ENCODE assay signal across 11 cellular contexts in genomic region chr1:153538315-153538821, GRCh38. TPM values are rescaled to one million over a fixed set of nuclear protein-coding genes. Genes with fewer than 3 reads are reported as not detected.
DNase-seq lines count a peak whose midpoint lies in the region; ATAC-seq, FAIRE-seq and TF ChIP-seq lines count a peak whose summit lies in the region.
"Had no signal": no experiment of that assay in that cellular context is flagged by ENCODE, and none has a peak within 500 bp of the region (broad histone marks: within the 10 kb centered on the region; RNA-seq: fewer than 3 reads in every experiment).

No MANE protein-coding gene starts in this region.

- H3K4me3 ChIP-seq in GM12878, result no peak overlapping the region
- no peak overlapping the region for H3K4me3 ChIP-seq in naive thymus-derived CD4-positive, alpha-beta T cell (ENCODE audit: low read length)
- H3K4me3 ChIP-seq: ascending aorta had no signal

- no TSS peak for BruUV-seq in GM12878 (replicated peaks; lab: Mats Ljungman, UMichigan)

- H4K20me1 ChIP-seq in GM12878 (ENCODE audit: control insufficient read depth, insufficient read depth), result no peaks in the 10 kb centered on the region

- TF ChIP-seq CTCF in GM12878 (IDR thresholded peaks at IDR 0.05 in 2 of 3, conservative IDR thresholded peaks at IDR 0.05 in 1 of 3; ENCODE audit: control insufficient read depth in 2 of 3, extremely low read depth in 1 of 3, insufficient read depth in 1 of 3, low read depth in 3 of 3, low read length in 3 of 3), result no peak

- DNase-seq in G401 (ENCODE audit: low spot score) (peak; percentile 67), NCI-H2107 (lab: John Stamatoyannopoulos, UW) (peak; percentile 42), GM12878 (ENCODE audit: low read depth, low spot score) (no peak), DMS114 treated with DMSO at 0.1 percent for 48 hours (lab: John Stamatoyannopoulos, UW; ENCODE audit: unreplicated experiment) (no peak)
- no peak for DNase-seq in naive thymus-derived CD4-positive, alpha-beta T cell
- no peak for DNase-seq in stimulated activated CD4-positive, alpha-beta T cell treated with anti-CD3 and anti-CD28 coated beads, Interleukin-4, amount 100 ng/mL, for 1 hour
- DNase-seq in stimulated activated CD4-positive, alpha-beta T cell treated with anti-CD3 and anti-CD28 coated beads, Interleukin-12 subunit alpha, Interleukin-12 subunit beta, amount 100 ng/mL, for 4 hours, result no peak

- H3K36me3 ChIP-seq in GM12878 (ENCODE audit: control insufficient read depth in 2 of 2, insufficient read depth in 2 of 2, low read length in 1 of 2), result no peaks in the 10 kb centered on the region
- H3K36me3 ChIP-seq in naive thymus-derived CD4-positive, alpha-beta T cell (ENCODE audit: control insufficient read depth in 2 of 3, insufficient read depth in 3 of 3, low read length in 3 of 3), result peaks cover 0 to 9% (median 5%) of the 10 kb centered on the region in 3 experiments
- H3K36me3 ChIP-seq: ascending aorta had no signal

- 52% methylated on average over 6 of the region's 6 CpGs for WGBS in GM12878 (ENCODE audit: insufficient coverage, insufficient replicate concordance, low lambda C conversion rate, missing lambda C conversion rate)

- no peaks in the 10 kb centered on the region for H3K9me3 ChIP-seq in GM12878 (replicated peaks; ENCODE audit: control insufficient read depth, insufficient read depth, low read length)
- H3K9me3 ChIP-seq in naive thymus-derived CD4-positive, alpha-beta T cell (ENCODE audit: control insufficient read depth in 2 of 3, low read length in 3 of 3), result no peaks in the 10 kb centered on the region
- H3K9me3 ChIP-seq: ascending aorta had no signal

- POLR2A ChIA-PET in GM12878 (lab: Charles Lee), result no interaction called here
- POLR2A ChIA-PET in naive thymus-derived CD4-positive, alpha-beta T cell (lab: Charles Lee), result interaction anchor here (0.6 to 0.7 kb wide), 2 partner anchors 28 to 95 kb away, joined by 3 read pairs; partner anchors contain the start of gene CHTOP

- H3K4me3 Mint-ChIP-seq in naive thymus-derived CD4-positive, alpha-beta T cell, result peak overlapping the region in 7 of 10 donors; percentile 4 to 45 (median 16)

- TF ChIP-seq EP300 in GM12878 (IDR thresholded peaks at IDR 0.05; ENCODE audit: borderline replicate concordance in 1 of 2, control insufficient read depth in 1 of 2, low read depth in 2 of 2, low read length in 2 of 2), result no peak

- no peaks in the 10 kb centered on the region; the same call in 1 of the 2 replicates for H3K79me2 ChIP-seq in GM12878 (ENCODE audit: control insufficient read depth, insufficient read depth, low read length)

- H3K27ac Mint-ChIP-seq in naive thymus-derived CD4-positive, alpha-beta T cell, result peak overlapping the region in 8 of 9 donors; percentile 8 to 99 (median 96)

- CTCF ChIA-PET in GM12878 (lab: Yijun Ruan, JAX), result interaction anchor here (1.0 to 8.6 kb wide), 2 partner anchors 9 to 33 kb away, joined by 3 to 216 read pairs; no protein-coding TSS in a partner anchor
- CTCF ChIA-PET in naive thymus-derived CD4-positive, alpha-beta T cell (lab: Charles Lee), result interaction anchor here (0.6 to 3.8 kb wide), 2 partner anchors 30 to 229 kb away, joined by 3 to 14 read pairs; no protein-coding TSS in a partner anchor

- peaks cover 22% of the 10 kb centered on the region for H3K4me1 ChIP-seq in GM12878 (ENCODE audit: control insufficient read depth, insufficient read depth, low read length)
- H3K4me1 ChIP-seq in naive thymus-derived CD4-positive, alpha-beta T cell (ENCODE audit: control insufficient read depth in 2 of 2, insufficient read depth in 2 of 2, low read length in 2 of 2), result peaks cover 71 to 72% of the 10 kb centered on the region in 2 donors

- RAD21 ChIA-PET in GM12878 (lab: Charles Lee; ENCODE audit: unreplicated experiment), result no interaction called here

- no peaks in the 10 kb centered on the region for H3K9me3 Mint-ChIP-seq in naive thymus-derived CD4-positive, alpha-beta T cell

- in situ Hi-C loops in G401 (cut with HindIII; ENCODE audit: low sequenced_read_pairs), result no loop called here
- in situ Hi-C loops in GM12878 (cut with MboI), result no loop called here

- FAIRE-seq in GM12878 (lab: Jason Lieb, UNC), result no peak

- H3K27me3 Mint-ChIP-seq in naive thymus-derived CD4-positive, alpha-beta T cell, result no peaks in the 10 kb centered on the region

- ATAC-seq in GM12878, result no peak
- ATAC-seq in naive thymus-derived CD4-positive, alpha-beta T cell, result no peak
- no peak for ATAC-seq in GM19455 (IDR thresholded peaks at IDR 0.05; ENCODE audit: unreplicated experiment)

- H3K4me2 ChIP-seq in GM12878 (ENCODE audit: control insufficient read depth, insufficient read depth), result no peak overlapping the region

- peaks cover 5 to 42% (median 11%) of the 10 kb centered on the region in 5 donors for H3K36me3 Mint-ChIP-seq in naive thymus-derived CD4-positive, alpha-beta T cell

- intact Hi-C loops in GM12878 (cut with micrococcal nuclease; ENCODE audit: unreplicated experiment), result no loop called here
- intact Hi-C loops in naive thymus-derived CD4-positive, alpha-beta T cell (cut with micrococcal nuclease), result loop anchor here (5.0 to 10.0 kb wide), 3 partner anchors 119 to 456 kb away; partner anchors contain the start of genes CREB3L4 (in 1 of the 2), RPS27 (in 1 of the 2), SLC39A1 (in 1 of the 2) and SNAPIN (in 1 of the 2)

- no peak overlapping the region for H2AFZ ChIP-seq in GM12878 (ENCODE audit: control insufficient read depth, low read depth, low read length)

- TF ChIP-seq RAD21 in GM12878 (IDR thresholded peaks at IDR 0.05; ENCODE audit: insufficient read depth, low read depth, low read length), result no peak

- SMC1A ChIA-PET in GM12878 (lab: Charles Lee; ENCODE audit: uncharacterized antibody, unreplicated experiment), result interaction anchor here (1.2 kb wide), 1 partner anchor 13 kb away, joined by 4 read pairs; no protein-coding TSS in a partner anchor

- H3K9ac ChIP-seq in GM12878 (ENCODE audit: control insufficient read depth, insufficient read depth, low read length), result no peak overlapping the region

- peaks cover 64 to 88% (median 83%) of the 10 kb centered on the region in 7 donors for H3K4me1 Mint-ChIP-seq in naive thymus-derived CD4-positive, alpha-beta T cell

- no peaks in the 10 kb centered on the region for H3K27me3 ChIP-seq in GM12878 (replicated peaks in 1 of 2; ENCODE audit: control insufficient read depth in 2 of 2, insufficient read depth in 2 of 2, low read length in 1 of 2)
- H3K27me3 ChIP-seq in naive thymus-derived CD4-positive, alpha-beta T cell (ENCODE audit: control insufficient read depth in 2 of 2, insufficient read depth in 2 of 2, low read length in 2 of 2), result no peaks in the 10 kb centered on the region
- H3K27me3 ChIP-seq: ascending aorta had no signal

- H3K27ac ChIP-seq in GM12878 (ENCODE audit: control insufficient read depth, insufficient read depth), result no peak overlapping the region
- H3K27ac ChIP-seq in naive thymus-derived CD4-positive, alpha-beta T cell (ENCODE audit: low read depth, low read length), result no peak overlapping the region

- no peak for TF ChIP-seq POLR2A in GM12878 (IDR thresholded peaks at IDR 0.05; ENCODE audit: low read depth, low read length)

RNA-seq across cellular contexts. Expression of gene S100A5, which starts 2.4 kb away (rescaled TPM):
- 1.5 and 15.4 TPM in 2 replicates for total RNA-seq in G401 (2014; rRNA removed; shearing (Covaris generic))
- not detected in 2 replicates for total RNA-seq in GM12878 (2013; cell fraction: nucleolus; rRNA removed)
- total RNA-seq in GM12878 (2014; rRNA removed) (not detected in 2 replicates), GM12878 (2014; rRNA removed; fragmentation: Illumina TruSeq; extraction: Trizol) (0.63 TPM in 1 of 2 replicates, not detected in the other), GM12878 (2021) (0.45 and 0.49 TPM in 2 replicates)
- polyA plus RNA-seq in GM12878 (2011; ENCODE audit: low read depth), result not detected
- polyA plus RNA-seq in GM12878 (2011; rRNA removed) (not detected in 2 replicates), GM12878 (2014; fragmentation: Illumina TruSeq; extraction: Trizol) (not detected in 2 replicates), GM12878 (2014; fragmentation: Nextera tagmentation; extraction: Ambion mirVana) (under 1 TPM; 0.47 to 0.75 TPM), GM12878 (2014; rRNA removed) (0.28 TPM in 1 of 2 replicates, not detected in the other), GM12878 (2016; fragmentation: Nextera tagmentation; extraction: Ambion mirVana) (not detected)
- 0.22 TPM in 1 of 2 replicates, not detected in the other for polyA plus RNA-seq in GM12878 (2011; cell fraction: cytosol; rRNA removed)
- polyA plus RNA-seq in GM12878 (2011; cell fraction: nucleus; rRNA removed), result not detected in 2 replicates
- 0.83 TPM in 1 of 2 replicates, not detected in the other for polyA plus RNA-seq in GM12878 (2012)
- not detected in 2 replicates for polyA minus RNA-seq in GM12878 (2011; rRNA and poly(A)+ RNA removed)
- not detected in 2 replicates for polyA minus RNA-seq in GM12878 (2011; cell fraction: cytosol; rRNA and poly(A)+ RNA removed)
- not detected in 2 replicates for polyA minus RNA-seq in GM12878 (2011; cell fraction: nucleus; rRNA and poly(A)+ RNA removed)
- 1 to 10 TPM in 2 of 5 experiments, under 1 TPM in 1, not detected in 2; 0.78 to 2.0 (median 1.2) TPM for total RNA-seq in naive thymus-derived CD4-positive, alpha-beta T cell
- 1 to 10 TPM in 1 of 2 donors, under 1 TPM in 1; 0.91 to 1.5 TPM for polyA plus RNA-seq in naive thymus-derived CD4-positive, alpha-beta T cell
- total RNA-seq: ascending aorta, liver, SK-MEL-5 had no signal
- polyA plus RNA-seq: liver had no signal

RNA-seq across cellular contexts. Expression of gene S100A6, which starts 2.6 kb away (rescaled TPM):
- 308 and 563 TPM in 2 replicates for total RNA-seq in G401 (2014; rRNA removed; shearing (Covaris generic))
- 1.7 and 5.0 TPM in 2 replicates for total RNA-seq in GM12878 (2013; cell fraction: nucleolus; rRNA removed)
- total RNA-seq in GM12878 (2014; rRNA removed), result 44.6 and 48.4 TPM in 2 replicates
- total RNA-seq in GM12878 (2014; rRNA removed; fragmentation: Illumina TruSeq; extraction: Trizol), result 45.7 and 46.9 TPM in 2 replicates
- total RNA-seq in GM12878 (2021), result 54.6 and 55.4 TPM in 2 replicates
- polyA plus RNA-seq in GM12878 (2011; ENCODE audit: low read depth), result 8.1 TPM
- 5.3 and 7.2 TPM in 2 replicates for polyA plus RNA-seq in GM12878 (2011; rRNA removed)
- polyA plus RNA-seq in GM12878 (2011; cell fraction: cytosol; rRNA removed), result 6.2 and 11.8 TPM in 2 replicates
- polyA plus RNA-seq in GM12878 (2011; cell fraction: nucleus; rRNA removed), result 2.4 and 9.4 TPM in 2 replicates
- 11.8 and 23.8 TPM in 2 replicates for polyA plus RNA-seq in GM12878 (2012)
- polyA plus RNA-seq in GM12878 (2014; fragmentation: Illumina TruSeq; extraction: Trizol), result 10.5 and 15.0 TPM in 2 replicates
- polyA plus RNA-seq in GM12878 (2014; fragmentation: Nextera tagmentation; extraction: Ambion mirVana), result 100 to 1,000 TPM; 109 to 121 TPM
- polyA plus RNA-seq in GM12878 (2014; rRNA removed), result 59.1 and 60.2 TPM in 2 replicates
- 10 to 100 TPM; 28.8 to 32.3 TPM for polyA plus RNA-seq in GM12878 (2016; fragmentation: Nextera tagmentation; extraction: Ambion mirVana)
- polyA minus RNA-seq in GM12878 (2011; rRNA and poly(A)+ RNA removed), result 3.4 and 7.7 TPM in 2 replicates
- 33.4 and 45.6 TPM in 2 replicates for polyA minus RNA-seq in GM12878 (2011; cell fraction: cytosol; rRNA and poly(A)+ RNA removed)
- 7.1 and 7.4 TPM in 2 replicates for polyA minus RNA-seq in GM12878 (2011; cell fraction: nucleus; rRNA and poly(A)+ RNA removed)
- 100 to 1,000 TPM; 178 to 433 (median 201) TPM for total RNA-seq in naive thymus-derived CD4-positive, alpha-beta T cell
- 100 to 1,000 TPM; 424 to 568 TPM for polyA plus RNA-seq in naive thymus-derived CD4-positive, alpha-beta T cell

RNA-seq across cellular contexts. Expression of gene S100A4, which starts 7.2 kb away (rescaled TPM):
- 452 and 453 TPM in 2 replicates for total RNA-seq in G401 (2014; rRNA removed; shearing (Covaris generic))
- total RNA-seq in GM12878 (2013; cell fraction: nucleolus; rRNA removed), result 3.0 and 3.6 TPM in 2 replicates
- total RNA-seq in GM12878 (2014; rRNA removed) (19.9 and 25.9 TPM in 2 replicates), GM12878 (2014; rRNA removed; fragmentation: Illumina TruSeq; extraction: Trizol) (26.2 and 30.4 TPM in 2 replicates), GM12878 (2021) (29.5 and 34.0 TPM in 2 replicates)
- polyA plus RNA-seq in GM12878 (2011; ENCODE audit: low read depth), result 13.4 TPM
- polyA plus RNA-seq in GM12878 (2011; rRNA removed) (10.3 and 14.2 TPM in 2 replicates), GM12878 (2014; fragmentation: Illumina TruSeq; extraction: Trizol) (26.2 and 28.4 TPM in 2 replicates), GM12878 (2014; fragmentation: Nextera tagmentation; extraction: Ambion mirVana) (100 to 1,000 TPM in 1 of 2 experiments, 10 to 100 TPM in 1; 73.9 to 104 TPM), GM12878 (2014; rRNA removed) (43.8 and 45.8 TPM in 2 replicates), GM12878 (2016; fragmentation: Nextera tagmentation; extraction: Ambion mirVana) (1 to 10 TPM; 4.3 to 9.9 TPM)
- polyA plus RNA-seq in GM12878 (2011; cell fraction: cytosol; rRNA removed), result 15.2 and 20.3 TPM in 2 replicates
- 6.0 and 9.9 TPM in 2 replicates for polyA plus RNA-seq in GM12878 (2011; cell fraction: nucleus; rRNA removed)
- polyA plus RNA-seq in GM12878 (2012), result 7.0 and 13.3 TPM in 2 replicates
- polyA minus RNA-seq in GM12878 (2011; rRNA and poly(A)+ RNA removed), result 2.9 and 9.0 TPM in 2 replicates
- 9.4 and 9.9 TPM in 2 replicates for polyA minus RNA-seq in GM12878 (2011; cell fraction: cytosol; rRNA and poly(A)+ RNA removed)
- polyA minus RNA-seq in GM12878 (2011; cell fraction: nucleus; rRNA and poly(A)+ RNA removed), result 1.5 and 1.7 TPM in 2 replicates
- total RNA-seq in naive thymus-derived CD4-positive, alpha-beta T cell, result 100 to 1,000 TPM in 3 of 5 experiments, 10 to 100 TPM in 2; 54.0 to 766 (median 204) TPM
- 100 to 1,000 TPM; 259 to 359 TPM for polyA plus RNA-seq in naive thymus-derived CD4-positive, alpha-beta T cell
- total RNA-seq: SK-MEL-5 had no signal

RNA-seq across cellular contexts. Expression of gene S100A3, which starts 10.7 kb away (rescaled TPM):
- total RNA-seq in G401 (2014; rRNA removed; shearing (Covaris generic)), result 0.37 and 4.3 TPM in 2 replicates
- total RNA-seq in GM12878 (2013; cell fraction: nucleolus; rRNA removed), result not detected in 2 replicates
- total RNA-seq in GM12878 (2014; rRNA removed) (not detected in 2 replicates), GM12878 (2014; rRNA removed; fragmentation: Illumina TruSeq; extraction: Trizol) (not detected in 2 replicates), GM12878 (2021) (0.29 TPM in 1 of 2 replicates, not detected in the other)
- polyA plus RNA-seq in GM12878 (2011; ENCODE audit: low read depth), result not detected
- polyA plus RNA-seq in GM12878 (2011; rRNA removed) (0.32 and 0.45 TPM in 2 replicates), GM12878 (2014; fragmentation: Illumina TruSeq; extraction: Trizol) (not detected in 2 replicates), GM12878 (2014; fragmentation: Nextera tagmentation; extraction: Ambion mirVana) (not detected), GM12878 (2014; rRNA removed) (0.32 TPM in 1 of 2 replicates, not detected in the other), GM12878 (2016; fragmentation: Nextera tagmentation; extraction: Ambion mirVana) (not detected)
- 0.39 and 0.57 TPM in 2 replicates for polyA plus RNA-seq in GM12878 (2011; cell fraction: cytosol; rRNA removed)
- not detected in 2 replicates for polyA plus RNA-seq in GM12878 (2011; cell fraction: nucleus; rRNA removed)
- not detected in 2 replicates for polyA plus RNA-seq in GM12878 (2012)
- polyA minus RNA-seq in GM12878 (2011; rRNA and poly(A)+ RNA removed), result 1.2 TPM in 1 of 2 replicates, not detected in the other
- polyA minus RNA-seq in GM12878 (2011; cell fraction: cytosol; rRNA and poly(A)+ RNA removed), result not detected in 2 replicates
- not detected in 2 replicates for polyA minus RNA-seq in GM12878 (2011; cell fraction: nucleus; rRNA and poly(A)+ RNA removed)
- not detected for total RNA-seq in naive thymus-derived CD4-positive, alpha-beta T cell
- polyA plus RNA-seq in naive thymus-derived CD4-positive, alpha-beta T cell, result not detected
- total RNA-seq: ascending aorta, liver had no signal
- polyA plus RNA-seq: liver had no signal

RNA-seq across cellular contexts. Expression of gene S100A2, which starts 27.3 kb away (rescaled TPM):
- total RNA-seq in G401 (2014; rRNA removed; shearing (Covaris generic)), result 10.6 and 10.8 TPM in 2 replicates
- total RNA-seq in GM12878 (2013; cell fraction: nucleolus; rRNA removed), result 1.3 TPM in 1 of 2 replicates, not detected in the other
- total RNA-seq in GM12878 (2014; rRNA removed), result 0.11 and 0.76 TPM in 2 replicates
- total RNA-seq in GM12878 (2014; rRNA removed; fragmentation: Illumina TruSeq; extraction: Trizol), result 0.69 and 0.76 TPM in 2 replicates
- 0.69 and 0.77 TPM in 2 replicates for total RNA-seq in GM12878 (2021)
- polyA plus RNA-seq in GM12878 (2011; ENCODE audit: low read depth), result not detected
- polyA plus RNA-seq in GM12878 (2011; rRNA removed), result 0.37 and 1.5 TPM in 2 replicates
- 0.58 and 0.64 TPM in 2 replicates for polyA plus RNA-seq in GM12878 (2011; cell fraction: cytosol; rRNA removed)
- 0.42 and 0.51 TPM in 2 replicates for polyA plus RNA-seq in GM12878 (2011; cell fraction: nucleus; rRNA removed)
- not detected in 2 replicates for polyA plus RNA-seq in GM12878 (2012)
- polyA plus RNA-seq in GM12878 (2014; fragmentation: Illumina TruSeq; extraction: Trizol), result 0.92 TPM in 1 of 2 replicates, not detected in the other
- 1 to 10 TPM in 1 of 2 experiments, under 1 TPM in 1; 0.23 to 1.2 TPM for polyA plus RNA-seq in GM12878 (2014; fragmentation: Nextera tagmentation; extraction: Ambion mirVana)
- 0.37 and 1.4 TPM in 2 replicates for polyA plus RNA-seq in GM12878 (2014; rRNA removed)
- polyA plus RNA-seq in GM12878 (2016; fragmentation: Nextera tagmentation; extraction: Ambion mirVana), result under 1 TPM in 1 of 2 experiments, not detected in 1; 0.42 TPM
- polyA minus RNA-seq in GM12878 (2011; rRNA and poly(A)+ RNA removed), result 0.66 TPM in 1 of 2 replicates, not detected in the other
- not detected in 2 replicates for polyA minus RNA-seq in GM12878 (2011; cell fraction: cytosol; rRNA and poly(A)+ RNA removed)
- not detected in 2 replicates for polyA minus RNA-seq in GM12878 (2011; cell fraction: nucleus; rRNA and poly(A)+ RNA removed)
- 1 to 10 TPM in 1 of 5 experiments, not detected in 4; 1.1 TPM for total RNA-seq in naive thymus-derived CD4-positive, alpha-beta T cell
- polyA plus RNA-seq in naive thymus-derived CD4-positive, alpha-beta T cell, result not detected
- total RNA-seq: ascending aorta, liver had no signal

Comparison
In these comparisons a context has a peak if more than half of its experiments do, and no peak if none do; other contexts are left out.
1. DNase-seq: peak in G401 (single experiment) and NCI-H2107 (single experiment); none in GM12878 (single experiment), naive thymus-derived CD4-positive, alpha-beta T cell (0 of 9), DMS114 treated with DMSO at 0.1 percent for 48 hours (single experiment), stimulated activated CD4-positive, alpha-beta T cell treated with anti-CD3 and anti-CD28 coated beads, Interleukin-4, amount 100 ng/mL, for 1 hour (single experiment) and stimulated activated CD4-positive, alpha-beta T cell treated with anti-CD3 and anti-CD28 coated beads, Interleukin-12 subunit alpha, Interleukin-12 subunit beta, amount 100 ng/mL, for 4 hours (single experiment).